In genomic region chr3:134955874-134956273, GRCh38 we compare ENCODE assay signal across 21 cellular contexts.
DNase-seq lines count a peak whose midpoint lies in the region; ATAC-seq, FAIRE-seq and TF ChIP-seq lines count a peak whose summit lies in the region.
"Had no signal": no experiment of that assay in that cellular context is flagged by ENCODE, and none has a peak within 500 bp of the region (broad histone marks: within the 10 kb centered on the region; RNA-seq: fewer than 3 reads in every experiment).

No MANE protein-coding gene starts in this region.

- no peak overlapping the region for H3K4me2 ChIP-seq in GM12878 (ENCODE audit: control insufficient read depth, insufficient read depth)

- no peak for TF ChIP-seq POLR2A in GM12878 (IDR thresholded peaks at IDR 0.05; ENCODE audit: low read depth, low read length)

- RAD21 ChIA-PET in GM12878 (lab: Charles Lee; ENCODE audit: unreplicated experiment), result interaction anchor here (0.6 to 3.7 kb wide), 9 partner anchors 10 to 354 kb away, joined by 3 to 36 read pairs (median 5); partner anchors contain the start of gene EPHB1

- WGBS in GM12878 (ENCODE audit: insufficient coverage, insufficient replicate concordance, low lambda C conversion rate, missing lambda C conversion rate), result 0% methylated on average over 2 of the region's 2 CpGs

- POLR2A ChIA-PET in GM12878 (lab: Charles Lee), result interaction anchor here (0.5 to 1.6 kb wide), 4 partner anchors 8 to 1723 kb away, joined by 3 to 7 read pairs (median 4); no protein-coding TSS in a partner anchor

- CTCF ChIA-PET in GM12878 (lab: Yijun Ruan, JAX), result interaction anchor here (0.9 to 1.9 kb wide), 4 partner anchors 19 to 276 kb away, joined by 3 to 5 read pairs (median 4); partner anchors contain the start of gene EPHB1

- no peak overlapping the region for H3K4me3 ChIP-seq in GM12878
- H3K4me3 ChIP-seq: body of pancreas, esophagus squamous epithelium had no signal

- no TSS peak for BruUV-seq in GM12878 (replicated peaks; lab: Mats Ljungman, UMichigan)

- TF ChIP-seq CTCF in GM12878 (IDR thresholded peaks at IDR 0.05 in 2 of 3, conservative IDR thresholded peaks at IDR 0.05 in 1 of 3; ENCODE audit: control insufficient read depth in 2 of 3, extremely low read depth in 1 of 3, insufficient read depth in 1 of 3, low read depth in 3 of 3, low read length in 3 of 3), result no peak

- ATAC-seq in GM18519 (IDR thresholded peaks at IDR 0.05; ENCODE audit: low FRiP score, unreplicated experiment), result peak; percentile 6
- ATAC-seq in GM21381 (IDR thresholded peaks at IDR 0.05; ENCODE audit: unreplicated experiment), result peak; percentile 26
- peak; percentile 20 for ATAC-seq in HG02885 (IDR thresholded peaks at IDR 0.05; ENCODE audit: poor library complexity, unreplicated experiment)
- peak; percentile 34 for ATAC-seq in GM12878
- ATAC-seq in HG03571 (IDR thresholded peaks at IDR 0.05; ENCODE audit: unreplicated experiment), result no peak
- ATAC-seq: activated naive CD8-positive, alpha-beta T cell treated with anti-CD3 and anti-CD28 coated beads, Interleukin-2, amount 50 U/mL, for 24 hours; body of pancreas had no signal

- H2AFZ ChIP-seq in GM12878 (ENCODE audit: control insufficient read depth, low read depth, low read length), result no peak overlapping the region; the same call in 1 of the 2 replicates

- peaks cover 27% of the 10 kb centered on the region for H3K4me1 ChIP-seq in GM12878 (ENCODE audit: control insufficient read depth, insufficient read depth, low read length)
- H3K4me1 ChIP-seq: body of pancreas, esophagus squamous epithelium had no signal

- no peak overlapping the region; the same call in 1 of the 2 replicates for H3K9ac ChIP-seq in GM12878 (ENCODE audit: control insufficient read depth, insufficient read depth, low read length)

- in situ Hi-C loops in GM12878 (cut with MboI), result no loop called here

- H3K27me3 ChIP-seq in GM12878 (replicated peaks in 1 of 2; ENCODE audit: control insufficient read depth in 2 of 2, insufficient read depth in 2 of 2, low read length in 1 of 2), result no peaks in the 10 kb centered on the region
- H3K27me3 ChIP-seq: body of pancreas, esophagus squamous epithelium had no signal

- TF ChIP-seq EP300 in GM12878 (IDR thresholded peaks at IDR 0.05; ENCODE audit: borderline replicate concordance in 1 of 2, control insufficient read depth in 1 of 2, low read depth in 2 of 2, low read length in 2 of 2), result no peak

- FAIRE-seq in GM12878 (lab: Jason Lieb, UNC), result no peak
- FAIRE-seq: colon had no signal

- no peak for TF ChIP-seq RAD21 in GM12878 (IDR thresholded peaks at IDR 0.05; ENCODE audit: insufficient read depth, low read depth, low read length)

- no peaks in the 10 kb centered on the region for H3K79me2 ChIP-seq in GM12878 (ENCODE audit: control insufficient read depth, insufficient read depth, low read length)

- peaks cover 0 to 6% of the 10 kb centered on the region in 2 experiments; a peak in 3 of 4 replicates for H3K36me3 ChIP-seq in GM12878 (ENCODE audit: control insufficient read depth in 2 of 2, insufficient read depth in 2 of 2, low read length in 1 of 2)
- H3K36me3 ChIP-seq: esophagus squamous epithelium had no signal

- SMC1A ChIA-PET in GM12878 (lab: Charles Lee; ENCODE audit: uncharacterized antibody, unreplicated experiment), result interaction anchor here (0.7 to 4.6 kb wide), 10 partner anchors 9 to 160 kb away, joined by 3 to 35 read pairs (median 5); no protein-coding TSS in a partner anchor

- H3K9me3 ChIP-seq in GM12878 (replicated peaks; ENCODE audit: control insufficient read depth, insufficient read depth, low read length), result no peaks in the 10 kb centered on the region
- H3K9me3 ChIP-seq: body of pancreas had no signal

- intact Hi-C loops in GM12878 (cut with micrococcal nuclease; ENCODE audit: unreplicated experiment), result no loop called here

- no peaks in the 10 kb centered on the region for H4K20me1 ChIP-seq in GM12878 (ENCODE audit: control insufficient read depth, insufficient read depth)

- DNase-seq in GM12878 (ENCODE audit: low read depth, low spot score) (no peak), germinal center (ENCODE audit: low spot score) (no peak), hippocampal formation (lab: John Stamatoyannopoulos, UW) (no peak)
- DNase-seq: activated B cell treated with CpG ODN at 0.5 μM for 24 hours; activated CD4-positive, alpha-beta T cell treated with anti-CD3 and anti-CD28 coated beads, Interleukin-2, amount 50 U/mL, for 4 hours; activated naive CD8-positive, alpha-beta T cell treated with anti-CD3 and anti-CD28 coated beads, Interleukin-2, amount 50 U/mL, for 24 hours; body of pancreas; EL; esophagus squamous epithelium; HCEC 1CT; KG1; kidney glomerular epithelial cell; mammary epithelial cell; NCI-H1694; NCI-H748 treated with DMSO at 0.1 percent for 48 hours had no signal

- peak overlapping the region; percentile 73 for H3K27ac ChIP-seq in GM12878 (ENCODE audit: control insufficient read depth, insufficient read depth)
- H3K27ac ChIP-seq: body of pancreas, C4-2B, esophagus squamous epithelium had no signal

TF ChIP-seq in GM12878, 131 proteins besides CTCF, POLR2A, EP300 and RAD21:
- TF ChIP-seq NFIC (IDR thresholded peaks at IDR 0.05; ENCODE audit: low read depth, low read length) (no peak), RAD51 (IDR thresholded peaks at IDR 0.05) (no peak), PRDM15 (CRISPR knock-in tag; IDR thresholded peaks at IDR 0.05) (no peak)
